ENCODE assay signal across 8 cellular contexts in the genomic region with DNA sequence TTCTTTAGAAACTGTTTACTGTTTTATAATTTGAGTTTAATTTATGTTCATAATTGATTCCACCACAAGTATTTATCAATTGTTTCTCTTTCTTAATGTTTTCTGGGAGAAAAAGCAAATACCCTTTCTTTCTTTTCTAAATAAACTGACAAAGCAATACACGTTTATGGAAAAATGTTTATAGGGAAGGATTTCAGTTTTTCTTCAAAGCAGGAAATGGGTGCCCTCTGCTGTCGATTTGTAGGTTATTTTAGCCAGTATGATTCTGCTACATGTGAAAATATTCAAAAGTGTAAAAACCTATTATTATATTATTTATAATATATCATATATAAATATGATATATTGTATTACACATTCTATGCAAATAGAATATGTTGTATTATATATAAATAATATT.
DNase-seq lines count a peak whose midpoint lies in the region; ATAC-seq, FAIRE-seq and TF ChIP-seq lines count a peak whose summit lies in the region.

No MANE protein-coding gene starts in this region.

- H3K27ac ChIP-seq in esophagus muscularis mucosa (replicated peaks in 1 of 4), result no peak overlapping the region

- intact Hi-C loops in esophagus muscularis mucosa (cut with DNase I), result no loop called here

- TF ChIP-seq EP300 in esophagus muscularis mucosa (IDR thresholded peaks at IDR 0.05), result no peak

- no peaks in the 10 kb centered on the region for H3K4me1 ChIP-seq in esophagus muscularis mucosa

- WGBS in esophagus muscularis mucosa, result 3% methylated on average over 2 of the region's 2 CpGs

- no peak for FAIRE-seq in D721Med (lab: Jason Lieb, UNC)

- H3K9me3 ChIP-seq in esophagus muscularis mucosa, result no peaks in the 10 kb centered on the region

- H3K36me3 ChIP-seq in esophagus muscularis mucosa, result no peaks in the 10 kb centered on the region

- no peaks in the 10 kb centered on the region for H3K27me3 ChIP-seq in esophagus muscularis mucosa

- no peak for ATAC-seq in HG03342 (IDR thresholded peaks at IDR 0.05; ENCODE audit: unreplicated experiment)

- no peak for TF ChIP-seq POLR2A in esophagus muscularis mucosa (IDR thresholded peaks at IDR 0.05; ENCODE audit: low read depth)

- H3K4me3 ChIP-seq in astrocyte of the spinal cord (ENCODE audit: low read depth, low read length) (no peak overlapping the region), esophagus muscularis mucosa (no peak overlapping the region)

- in situ Hi-C loops in astrocyte of the spinal cord (cut with HindIII; ENCODE audit: low sequenced_read_pairs), result no loop called here

- DNase-seq in D721Med (ENCODE audit: insufficient read length, low spot score) (no peak), NAMALWA (ENCODE audit: low spot score) (peak; percentile 1), astrocyte of the spinal cord (ENCODE audit: low read depth, low spot score) (peak; percentile 50), medulla oblongata (ENCODE audit: extremely low spot score) (peak; percentile 5), NCI-H128 (lab: John Stamatoyannopoulos, UW; ENCODE audit: unreplicated experiment) (no peak), COLO829 (ENCODE audit: low spot score) (no peak), esophagus muscularis mucosa (ENCODE audit: extremely low spot score) (no peak)

- peak; percentile 58 for TF ChIP-seq CTCF in D721Med (IDR thresholded peaks at IDR 0.05; ENCODE audit: insufficient read depth, missing control alignments)
- peak; percentile 52 for TF ChIP-seq CTCF in astrocyte of the spinal cord (IDR thresholded peaks at IDR 0.05; ENCODE audit: low read depth, low read length)
- no peak for TF ChIP-seq CTCF in esophagus muscularis mucosa (IDR thresholded peaks at IDR 0.05)

Comparison
In these comparisons a context has a peak if more than half of its experiments do, and no peak if none do; other contexts are left out.
1. DNase-seq: peak in NAMALWA (single experiment), astrocyte of the spinal cord (single experiment) and medulla oblongata (single experiment); none in D721Med (single experiment), NCI-H128 (single experiment), COLO829 (single experiment) and esophagus muscularis mucosa (single experiment).
2. CTCF ChIP-seq: peak in D721Med (single experiment) and astrocyte of the spinal cord (single experiment); none in esophagus muscularis mucosa (0 of 3).